9 cellular contexts compared by ENCODE assay signal in genomic region chr1:198176179-198176578, GRCh38. TPM values are rescaled to one million over a fixed set of nuclear protein-coding genes. Genes with fewer than 3 reads are reported as not detected.
DNase-seq lines count a peak whose midpoint lies in the region; ATAC-seq and TF ChIP-seq lines count a peak whose summit lies in the region.
"Had no signal": no experiment of that assay in that cellular context is flagged by ENCODE, and none has a peak within 500 bp of the region (broad histone marks: within the 10 kb centered on the region; RNA-seq: fewer than 3 reads in every experiment).

No MANE protein-coding gene starts in this region.

- peaks cover 2% of the 10 kb centered on the region for H3K36me3 Mint-ChIP-seq in activated T-cell treated with anti-CD3 and anti-CD28 coated beads, Interleukin-2, amount 50 U/mL, for 24 hours (ENCODE audit: low read depth)
- H3K36me3 Mint-ChIP-seq in activated naive CD8-positive, alpha-beta T cell treated with anti-CD3 and anti-CD28 coated beads, Interleukin-2, amount 10 ng/mL, durations not matched to agents 7 days and 5 days, result peaks cover 2% of the 10 kb centered on the region

- TF ChIP-seq EP300 in gastroesophageal sphincter (IDR thresholded peaks at IDR 0.05), result no peak

- peaks cover 0 to 90% (median 19%) of the 10 kb centered on the region in 3 donors for H3K4me1 ChIP-seq in gastroesophageal sphincter

- no peak for DNase-seq in activated T-cell treated with anti-CD3 and anti-CD28 coated beads, Interleukin-2, amount 50 U/mL, for 24 hours
- DNase-seq in activated T-cell treated with anti-CD3 and anti-CD28 coated beads, Interleukin-2, amount 50 U/mL, for 1 hour, result no peak
- no peak for DNase-seq in activated naive CD8-positive, alpha-beta T cell treated with anti-CD3 and anti-CD28 coated beads, Interleukin-2, amount 10 ng/mL, durations not matched to agents 7 days and 5 days
- DNase-seq in stimulated activated naive CD8-positive, alpha-beta T cell treated with anti-CD3 and anti-CD28 coated beads, Interleukin-15, Interleukin-2, amounts not matched to agents 100 U/mL and 50 U/mL, for 24 hours, result no peak
- DNase-seq in pons (ENCODE audit: low spot score) (no peak), middle frontal gyrus (ENCODE audit: extremely low spot score, low spot score) (no peak)
- DNase-seq: activated gamma-delta T cell had no signal

- no peak overlapping the region for H3K27ac ChIP-seq in gastroesophageal sphincter

- peaks cover 90% of the 10 kb centered on the region for H3K4me1 Mint-ChIP-seq in activated T-cell treated with anti-CD3 and anti-CD28 coated beads, Interleukin-2, amount 50 U/mL, for 24 hours (ENCODE audit: low read depth)
- peaks cover 79% of the 10 kb centered on the region for H3K4me1 Mint-ChIP-seq in activated naive CD8-positive, alpha-beta T cell treated with anti-CD3 and anti-CD28 coated beads, Interleukin-2, amount 10 ng/mL, durations not matched to agents 7 days and 5 days

- H3K27me3 Mint-ChIP-seq in activated T-cell treated with anti-CD3 and anti-CD28 coated beads, Interleukin-2, amount 50 U/mL, for 24 hours, result no peaks in the 10 kb centered on the region
- H3K27me3 Mint-ChIP-seq in activated naive CD8-positive, alpha-beta T cell treated with anti-CD3 and anti-CD28 coated beads, Interleukin-2, amount 10 ng/mL, durations not matched to agents 7 days and 5 days, result no peaks in the 10 kb centered on the region

- no peak for TF ChIP-seq POLR2A in gastroesophageal sphincter (IDR thresholded peaks at IDR 0.05)

- 88 to 91% methylated on average over 1 of the region's 1 CpG for WGBS in gastroesophageal sphincter (ENCODE audit: low coverage in 1 of 2), 2 donors

- ATAC-seq in HG03095 (IDR thresholded peaks at IDR 0.05; ENCODE audit: unreplicated experiment) (peak; percentile 3), gastroesophageal sphincter (no peak)
- ATAC-seq in activated naive CD8-positive, alpha-beta T cell treated with anti-CD3 and anti-CD28 coated beads, Interleukin-2, amount 10 ng/mL, durations not matched to agents 7 days and 5 days (ENCODE audit: low read depth), result no peak
- peak; percentile 45 for ATAC-seq in stimulated activated naive CD8-positive, alpha-beta T cell treated with anti-CD3 and anti-CD28 coated beads, Interleukin-15, Interleukin-2, amounts not matched to agents 100 U/mL and 50 U/mL, for 24 hours

- H3K9me3 ChIP-seq in gastroesophageal sphincter, result no peaks in the 10 kb centered on the region

- peak overlapping the region; percentile 27 for H3K4me3 Mint-ChIP-seq in activated T-cell treated with anti-CD3 and anti-CD28 coated beads, Interleukin-2, amount 50 U/mL, for 24 hours
- H3K4me3 Mint-ChIP-seq in activated naive CD8-positive, alpha-beta T cell treated with anti-CD3 and anti-CD28 coated beads, Interleukin-2, amount 10 ng/mL, durations not matched to agents 7 days and 5 days, result peak overlapping the region; percentile 63

- no peak for TF ChIP-seq CTCF in gastroesophageal sphincter (IDR thresholded peaks at IDR 0.05)

- H3K4me3 ChIP-seq in gastroesophageal sphincter, result no peak overlapping the region

- POLR2A ChIA-PET in activated naive CD8-positive, alpha-beta T cell treated with anti-CD3 and anti-CD28 coated beads, Interleukin-2, amount 10 ng/mL, durations not matched to agents 7 days and 5 days (lab: Charles Lee), result interaction anchor here (1.4 kb wide), 1 partner anchor 12 kb away, joined by 3 read pairs; no protein-coding TSS in a partner anchor

- H3K27ac Mint-ChIP-seq in activated T-cell treated with anti-CD3 and anti-CD28 coated beads, Interleukin-2, amount 50 U/mL, for 24 hours, result peak overlapping the region; percentile 86
- H3K27ac Mint-ChIP-seq in activated naive CD8-positive, alpha-beta T cell treated with anti-CD3 and anti-CD28 coated beads, Interleukin-2, amount 10 ng/mL, durations not matched to agents 7 days and 5 days, result peak overlapping the region; percentile 75

- no peaks in the 10 kb centered on the region for H3K9me3 Mint-ChIP-seq in activated T-cell treated with anti-CD3 and anti-CD28 coated beads, Interleukin-2, amount 50 U/mL, for 24 hours
- no peaks in the 10 kb centered on the region for H3K9me3 Mint-ChIP-seq in activated naive CD8-positive, alpha-beta T cell treated with anti-CD3 and anti-CD28 coated beads, Interleukin-2, amount 10 ng/mL, durations not matched to agents 7 days and 5 days

- H3K36me3 ChIP-seq in gastroesophageal sphincter, result no peaks in the 10 kb centered on the region

- H3K27me3 ChIP-seq in gastroesophageal sphincter, result no peaks in the 10 kb centered on the region

RNA-seq across cellular contexts. Expression of gene NEK7, which starts 19.4 kb away (rescaled TPM):
- total RNA-seq in activated naive CD8-positive, alpha-beta T cell treated with anti-CD3 and anti-CD28 coated beads, Interleukin-2, amount 10 ng/mL, durations not matched to agents 7 days and 5 days, result 10 to 100 TPM; 68.9 to 71.7 TPM
- 100 to 1,000 TPM; 114 to 250 (median 181) TPM for total RNA-seq in gastroesophageal sphincter

Comparison
In these comparisons a context has a peak if more than half of its experiments do, and no peak if none do; other contexts are left out.
1. ATAC-seq: peak in HG03095 (single experiment) and stimulated activated naive CD8-positive, alpha-beta T cell treated with anti-CD3 and anti-CD28 coated beads, Interleukin-15, Interleukin-2, amounts not matched to agents 100 U/mL and 50 U/mL, for 24 hours (single experiment); none in activated naive CD8-positive, alpha-beta T cell treated with anti-CD3 and anti-CD28 coated beads, Interleukin-2, amount 10 ng/mL, durations not matched to agents 7 days and 5 days (single experiment) and gastroesophageal sphincter (single experiment).